21 cellular contexts compared by ENCODE assay signal in genomic region chr20:39563406-39563805, GRCh38.
A peak's percentile ranks its signal among the peaks of the same experiment; 100 is the strongest.
DNase-seq lines count a peak whose midpoint lies in the region; ATAC-seq and TF ChIP-seq lines count a peak whose summit lies in the region.
"Had no signal": no experiment of that assay in that cellular context is flagged by ENCODE, and none has a peak within 500 bp of the region (broad histone marks: within the 10 kb centered on the region; RNA-seq: fewer than 3 reads in every experiment).

No MANE protein-coding gene starts in this region.

- H3K27me3 ChIP-seq in ovary = no peaks in the 10 kb centered on the region
- H3K27me3 ChIP-seq: neutrophil had no signal

- no peaks in the 10 kb centered on the region for H3K4me1 ChIP-seq in ovary (ENCODE audit: insufficient read depth)

- H3K27ac ChIP-seq in ovary = no peak overlapping the region
- H3K27ac ChIP-seq: HL-60, neutrophil had no signal

- no peak for DNase-seq in activated naive CD8-positive, alpha-beta T cell treated with anti-CD3 and anti-CD28 coated beads, Interleukin-2, amount 50 U/mL, for 24 hours
- no peak for DNase-seq in activated naive CD8-positive, alpha-beta T cell treated with anti-CD3 and anti-CD28 coated beads for 36 hours
- DNase-seq in ovary (no peak), T-helper 17 cell (no peak), immature natural killer cell (no peak)
- no peak for DNase-seq in stimulated activated CD4-positive, alpha-beta T cell treated with anti-CD3 and anti-CD28 coated beads, Interleukin-2, amount 100 ng/mL, for 24 hours
- DNase-seq: ACHN; activated CD4-positive, alpha-beta T cell treated with anti-CD3 and anti-CD28 coated beads for 1 hour; activated CD8-positive, alpha-beta memory T cell treated with anti-CD3 and anti-CD28 coated beads, Interleukin-2, amount 50 U/mL, for 48 hours; activated naive CD4-positive, alpha-beta T cell treated with anti-CD3 and anti-CD28 coated beads, Interleukin-2, amount 50 U/mL, for 16 hours; CD4-positive, CD25-positive, alpha-beta regulatory T cell; foreskin melanocyte; MV-4-11; NCI-H2081 treated with DMSO at 0.1 percent for 48 hours; NCI-H510A; SHP77 had no signal

- no peaks in the 10 kb centered on the region for H3K36me3 Mint-ChIP-seq in activated naive CD8-positive, alpha-beta T cell treated with anti-CD3 and anti-CD28 coated beads, Interleukin-2, amount 50 U/mL, for 24 hours (ENCODE audit: low read depth)
- no peaks in the 10 kb centered on the region for H3K36me3 Mint-ChIP-seq in activated naive CD8-positive, alpha-beta T cell treated with anti-CD3 and anti-CD28 coated beads for 36 hours
- H3K36me3 Mint-ChIP-seq in T-helper 17 cell (ENCODE audit: low read depth) (no peaks in the 10 kb centered on the region), immature natural killer cell (no peaks in the 10 kb centered on the region)
- H3K36me3 Mint-ChIP-seq: CD4-positive, CD25-positive, alpha-beta regulatory T cell; mesothelial cell of epicardium had no signal

- no peak for TF ChIP-seq EP300 in ovary (IDR thresholded peaks at IDR 0.05)

- WGBS in ovary, 3 donors = 70 to 78% (median 78%) methylated on average over 4 of the region's 4 CpGs

- intact Hi-C loops in ovary (cut with DNase I) = no loop called here

- TF ChIP-seq CTCF in ovary (IDR thresholded peaks at IDR 0.05) = no peak

- H3K36me3 ChIP-seq in ovary = no peaks in the 10 kb centered on the region
- H3K36me3 ChIP-seq: neutrophil had no signal

- no peaks in the 10 kb centered on the region for H3K4me1 Mint-ChIP-seq in activated naive CD8-positive, alpha-beta T cell treated with anti-CD3 and anti-CD28 coated beads, Interleukin-2, amount 50 U/mL, for 24 hours
- no peaks in the 10 kb centered on the region for H3K4me1 Mint-ChIP-seq in activated naive CD8-positive, alpha-beta T cell treated with anti-CD3 and anti-CD28 coated beads for 36 hours
- H3K4me1 Mint-ChIP-seq in T-helper 17 cell (no peaks in the 10 kb centered on the region), immature natural killer cell (no peaks in the 10 kb centered on the region)
- H3K4me1 Mint-ChIP-seq: CD4-positive, CD25-positive, alpha-beta regulatory T cell; mesothelial cell of epicardium had no signal

- no peaks in the 10 kb centered on the region for H3K9me3 Mint-ChIP-seq in activated naive CD8-positive, alpha-beta T cell treated with anti-CD3 and anti-CD28 coated beads, Interleukin-2, amount 50 U/mL, for 24 hours
- no peaks in the 10 kb centered on the region for H3K9me3 Mint-ChIP-seq in activated naive CD8-positive, alpha-beta T cell treated with anti-CD3 and anti-CD28 coated beads for 36 hours
- H3K9me3 Mint-ChIP-seq in immature natural killer cell = peaks cover 0 to 1% (median 0%) of the 10 kb centered on the region in 6 donors
- H3K9me3 Mint-ChIP-seq: mesothelial cell of epicardium had no signal

- TF ChIP-seq POLR2A in ovary (IDR thresholded peaks at IDR 0.05) = no peak

- no peak overlapping the region for H3K4me3 ChIP-seq in ovary

- H3K4me3 Mint-ChIP-seq in activated naive CD8-positive, alpha-beta T cell treated with anti-CD3 and anti-CD28 coated beads, Interleukin-2, amount 50 U/mL, for 24 hours = no peak overlapping the region
- no peak overlapping the region for H3K4me3 Mint-ChIP-seq in activated naive CD8-positive, alpha-beta T cell treated with anti-CD3 and anti-CD28 coated beads for 36 hours
- H3K4me3 Mint-ChIP-seq in T-helper 17 cell (no peak overlapping the region), immature natural killer cell (no peak overlapping the region)
- H3K4me3 Mint-ChIP-seq: mesothelial cell of epicardium had no signal

- peak; percentile 10 for ATAC-seq in activated naive CD8-positive, alpha-beta T cell treated with anti-CD3 and anti-CD28 coated beads, Interleukin-2, amount 50 U/mL, for 24 hours
- ATAC-seq in GM21526 (IDR thresholded peaks at IDR 0.05; ENCODE audit: low FRiP score, unreplicated experiment) (peak; percentile 63), HG03354 (IDR thresholded peaks at IDR 0.05; ENCODE audit: poor library complexity, severe bottlenecking, unreplicated experiment) (peak; percentile 53), T-helper 17 cell (no peak)

- no peaks in the 10 kb centered on the region for H3K27me3 Mint-ChIP-seq in activated naive CD8-positive, alpha-beta T cell treated with anti-CD3 and anti-CD28 coated beads, Interleukin-2, amount 50 U/mL, for 24 hours
- H3K27me3 Mint-ChIP-seq in activated naive CD8-positive, alpha-beta T cell treated with anti-CD3 and anti-CD28 coated beads for 36 hours = no peaks in the 10 kb centered on the region
- H3K27me3 Mint-ChIP-seq in T-helper 17 cell = peaks cover 4% of the 10 kb centered on the region
- peaks cover 0 to 3% (median 2%) of the 10 kb centered on the region in 3 donors for H3K27me3 Mint-ChIP-seq in immature natural killer cell (ENCODE audit: low read depth in 3 of 3)
- H3K27me3 Mint-ChIP-seq: CD4-positive, CD25-positive, alpha-beta regulatory T cell had no signal

- H3K9me3 ChIP-seq in ovary = no peaks in the 10 kb centered on the region
- no peaks in the 10 kb centered on the region for H3K9me3 ChIP-seq in T-helper 17 cell (ENCODE audit: control insufficient read depth, low read length, poor library complexity, severe bottlenecking)
- H3K9me3 ChIP-seq: neutrophil had no signal

- no peak overlapping the region for H3K27ac Mint-ChIP-seq in activated naive CD8-positive, alpha-beta T cell treated with anti-CD3 and anti-CD28 coated beads, Interleukin-2, amount 50 U/mL, for 24 hours
- H3K27ac Mint-ChIP-seq in activated naive CD8-positive, alpha-beta T cell treated with anti-CD3 and anti-CD28 coated beads for 36 hours = no peak overlapping the region
- no peak overlapping the region for H3K27ac Mint-ChIP-seq in T-helper 17 cell
- no peak overlapping the region for H3K27ac Mint-ChIP-seq in immature natural killer cell
- H3K27ac Mint-ChIP-seq: CD4-positive, CD25-positive, alpha-beta regulatory T cell; mesothelial cell of epicardium had no signal
